Comparison of ENCODE assay signal across 21 cellular contexts in genomic region chr6:118327237-118327636, GRCh38.
A peak's percentile ranks its signal among the peaks of the same experiment; 100 is the strongest.
DNase-seq lines count a peak whose midpoint lies in the region; ATAC-seq, FAIRE-seq and TF ChIP-seq lines count a peak whose summit lies in the region.
"Had no signal": no experiment of that assay in that cellular context is flagged by ENCODE, and none has a peak within 500 bp of the region (broad histone marks: within the 10 kb centered on the region; RNA-seq: fewer than 3 reads in every experiment).

No MANE protein-coding gene starts in this region.

- peaks cover 2% of the 10 kb centered on the region; the same call in 1 of the 2 replicates for H3K23me2 ChIP-seq in H1 (ENCODE audit: low read depth, low read length)

- FAIRE-seq in H1 (lab: Jason Lieb, UNC): no peak

- H3K23ac ChIP-seq in IMR-90 (ENCODE audit: low read depth, low read length) (no peak overlapping the region), H1 (ENCODE audit: insufficient read length) (no peak overlapping the region)

- no peak overlapping the region for H3K4me2 ChIP-seq in IMR-90 (ENCODE audit: low read depth, low read length)
- H3K4me2 ChIP-seq in H1 (ENCODE audit: insufficient read depth in 1 of 2, low read depth in 2 of 2, low read length in 2 of 2): no peak overlapping the region

- H3K14ac ChIP-seq in IMR-90 (replicated peaks; ENCODE audit: low read depth, low read length) (no peak overlapping the region; the same call in 1 of the 2 replicates), H1 (ENCODE audit: insufficient read length) (no peak overlapping the region)

- H3K4me3 ChIP-seq in IMR-90 (ENCODE audit: insufficient read depth, low read depth, low read length) (no peak overlapping the region), H1 (ENCODE audit: extremely low read depth in 1 of 4, insufficient read depth in 2 of 4, low read depth in 3 of 4, low read length in 4 of 4) (no peak overlapping the region), muscle layer of colon (ENCODE audit: low read depth in 1 of 2, low read length in 2 of 2) (no peak overlapping the region), thoracic aorta (no peak overlapping the region)
- H3K4me3 ChIP-seq: Peyer's patch had no signal

- DNase-seq in IMR-90 (no peak), H1 (ENCODE audit: low read depth in 1 of 2, low spot score in 2 of 2) (no peak), thoracic aorta (ENCODE audit: low spot score) (no peak), DMS53 treated with DMSO at 0.1 percent for 48 hours (lab: John Stamatoyannopoulos, UW; ENCODE audit: unreplicated experiment) (no peak), activated gamma-delta T cell treated with Interleukin-2 at 50 U/mL for 16 hours (no peak)
- DNase-seq in activated CD4-positive, alpha-beta T cell treated with anti-CD3 and anti-CD28 coated beads, Interleukin-2, amount 50 U/mL, for 1 hour: no peak
- DNase-seq: 8988T; Calu3; CD8-positive, alpha-beta memory T cell; GDM1; H7; HFFc6; NCI-H1105 treated with DMSO at 0.1 percent for 48 hours; NCI-H2081 treated with DMSO at 0.1 percent for 48 hours; NCI-H2171 treated with DMSO at 0.1 percent for 48 hours; NCI-H524 treated with DMSO at 0.1 percent for 48 hours; NCI-H82; Peyer's patch had no signal

- H4K91ac ChIP-seq in IMR-90 (ENCODE audit: insufficient read depth, low read depth, low read length) (no peak overlapping the region), H1 (replicated peaks; ENCODE audit: insufficient read length, low read length) (no peak overlapping the region)

- H3K9me3 ChIP-seq in IMR-90 (ENCODE audit: control insufficient read depth, insufficient read depth, low read length) (no peaks in the 10 kb centered on the region), H1 (ENCODE audit: insufficient read depth in 2 of 2, low read depth in 1 of 2, low read length in 1 of 2) (no peaks in the 10 kb centered on the region), muscle layer of colon (ENCODE audit: low read length) (no peaks in the 10 kb centered on the region), thoracic aorta (no peaks in the 10 kb centered on the region)
- H3K9me3 ChIP-seq: Peyer's patch had no signal

- BruUV-seq in IMR-90 (replicated peaks; lab: Mats Ljungman, UMichigan): no TSS peak

- intact Hi-C loops in IMR-90 (cut with micrococcal nuclease): no loop called here

- H2BK5ac ChIP-seq in IMR-90 (ENCODE audit: low read depth, low read length, poor library complexity, severe bottlenecking) (no peak overlapping the region), H1 (ENCODE audit: low read depth, low read length) (no peak overlapping the region)

- TF ChIP-seq POLR2A in IMR-90 (IDR thresholded peaks at IDR 0.05; ENCODE audit: low read depth, low read length) (no peak), H1 (IDR thresholded peaks at IDR 0.05; ENCODE audit: control extremely low read depth in 1 of 2, low read depth in 2 of 2, low read length in 2 of 2) (no peak)

- H3K79me2 ChIP-seq in H1 (ENCODE audit: control insufficient read depth in 1 of 2, insufficient read depth in 2 of 2, low read length in 2 of 2): no peaks in the 10 kb centered on the region

- ATAC-seq in IMR-90 (ENCODE audit: low read depth): no peak
- no peak for ATAC-seq in thoracic aorta (ENCODE audit: insufficient number of reproducible peaks, low FRiP score, low read depth)
- no peak for ATAC-seq in HG03342 (IDR thresholded peaks at IDR 0.05; ENCODE audit: unreplicated experiment)

- in situ Hi-C loops in IMR-90 (cut with MboI; ENCODE audit: low sequenced_read_pairs): no loop called here

- CTCF ChIA-PET in IMR-90 (lab: Yijun Ruan, JAX) (no interaction called here), H1 (lab: Charles Lee; ENCODE audit: partially characterized antibody) (interaction anchor here (1.3 kb wide), 1 partner anchor 220 kb away, joined by 3 read pairs; no protein-coding TSS in a partner anchor)

- H2BK12ac ChIP-seq in H1 (ENCODE audit: low read depth, low read length): no peak overlapping the region

- TF ChIP-seq EP300 in H1 (IDR thresholded peaks at IDR 0.05; ENCODE audit: borderline replicate concordance in 1 of 2, low read depth in 2 of 2, low read length in 2 of 2): no peak

- H3K27me3 ChIP-seq in IMR-90 (ENCODE audit: control insufficient read depth, insufficient read depth, low read length) (no peaks in the 10 kb centered on the region), H1 (replicated peaks in 1 of 4; ENCODE audit: control insufficient read depth in 3 of 4, extremely low read depth in 1 of 4, insufficient read depth in 3 of 4, low read length in 3 of 4) (no peaks in the 10 kb centered on the region), muscle layer of colon (ENCODE audit: control insufficient read depth in 1 of 2, insufficient read depth in 2 of 2, low read length in 2 of 2) (no peaks in the 10 kb centered on the region), thoracic aorta (replicated peaks; ENCODE audit: insufficient read depth) (no peaks in the 10 kb centered on the region)
- H3K27me3 ChIP-seq: Peyer's patch had no signal

- H2BK120ac ChIP-seq in IMR-90 (ENCODE audit: low read depth, low read length) (no peak overlapping the region), H1 (replicated peaks; ENCODE audit: low read depth, low read length) (no peak overlapping the region)

- H3K18ac ChIP-seq in IMR-90 (ENCODE audit: low read depth, low read length) (no peak overlapping the region; the same call in 1 of the 2 replicates), H1 (ENCODE audit: extremely low read depth, low read length) (no peak overlapping the region)

- no peak overlapping the region for H2AK9ac ChIP-seq in IMR-90 (replicated peaks; ENCODE audit: low read depth, low read length, poor library complexity)

- no peaks in the 10 kb centered on the region for H3K36me3 ChIP-seq in IMR-90 (ENCODE audit: control insufficient read depth, insufficient read depth, low read length)
- H3K36me3 ChIP-seq in H1 (ENCODE audit: control insufficient read depth in 2 of 4, insufficient read depth in 4 of 4, low read length in 3 of 4): no peaks in the 10 kb centered on the region
- H3K36me3 ChIP-seq in muscle layer of colon (ENCODE audit: insufficient read depth, low read length): no peaks in the 10 kb centered on the region
- H3K36me3 ChIP-seq in thoracic aorta: no peaks in the 10 kb centered on the region
- H3K36me3 ChIP-seq: Peyer's patch had no signal

- H4K8ac ChIP-seq in IMR-90 (ENCODE audit: low read depth in 2 of 2, low read length in 2 of 2): no peak overlapping the region
- H4K8ac ChIP-seq in H1 (ENCODE audit: extremely low read depth, insufficient read depth, low read length): no peak overlapping the region

- H3K4me1 ChIP-seq in IMR-90 (ENCODE audit: control insufficient read depth, insufficient read depth, low read length) (no peaks in the 10 kb centered on the region; the same call in 1 of the 2 replicates), H1 (replicated peaks in 1 of 4; ENCODE audit: control insufficient read depth in 3 of 4, insufficient read depth in 4 of 4, low read length in 3 of 4) (peaks cover 0 to 9% (median 4%) of the 10 kb centered on the region in 4 experiments; a peak in 5 of 7 replicates), muscle layer of colon (ENCODE audit: insufficient read depth, low read length) (peaks cover 38% of the 10 kb centered on the region), thoracic aorta (ENCODE audit: control insufficient read depth in 1 of 2, low read depth in 2 of 2) (peaks cover 17 to 42% of the 10 kb centered on the region in 2 donors)
- H3K4me1 ChIP-seq: Peyer's patch had no signal

- TF ChIP-seq CTCF in IMR-90 (conservative IDR thresholded peaks at IDR 0.05; ENCODE audit: low read depth, low read length) (no peak), H1 (IDR thresholded peaks at IDR 0.05; ENCODE audit: control extremely low read depth in 1 of 3, insufficient read depth in 1 of 3, low read depth in 1 of 3, low read length in 3 of 3) (peak in 1 of 3 experiments; percentile 19; a peak in 1 of 4 replicates), thoracic aorta (IDR thresholded peaks at IDR 0.05) (no peak)

- POLR2A ChIA-PET in IMR-90 (lab: Charles Lee; ENCODE audit: unreplicated experiment): no interaction called here
- POLR2A ChIA-PET in H1 (lab: Charles Lee; ENCODE audit: partially characterized antibody): no interaction called here

- H2AFZ ChIP-seq in IMR-90 (replicated peaks; ENCODE audit: low read length, poor library complexity): no peak overlapping the region
- H2AFZ ChIP-seq in H1 (ENCODE audit: low read length): no peak overlapping the region

- dilution Hi-C loops in IMR-90 (cut with HindIII; ENCODE audit: low sequenced_read_pairs, unreplicated experiment): no loop called here

- H3K9me1 ChIP-seq in IMR-90 (ENCODE audit: insufficient read depth, low read length): no peaks in the 10 kb centered on the region

- H2AK5ac ChIP-seq in IMR-90 (ENCODE audit: low read depth, low read length) (no peak overlapping the region), H1 (ENCODE audit: low read depth, low read length) (0 out of 2 replicates have a peak overlapping the region, but pooled peaks have one; percentile 34)

- no peak overlapping the region for H3K9ac ChIP-seq in IMR-90 (ENCODE audit: low read depth, low read length)
- no peak overlapping the region for H3K9ac ChIP-seq in H1 (replicated peaks in 1 of 4; ENCODE audit: extremely low read depth in 1 of 4, low read depth in 3 of 4, low read length in 3 of 4)
- no peak overlapping the region for H3K9ac ChIP-seq in muscle layer of colon (ENCODE audit: low read length)

- TF ChIP-seq RAD21 in IMR-90 (IDR thresholded peaks at IDR 0.05; ENCODE audit: low read length) (no peak), H1 (IDR thresholded peaks at IDR 0.05 in 1 of 2, conservative IDR thresholded peaks at IDR 0.05 in 1 of 2; ENCODE audit: low read depth in 2 of 2, low read length in 2 of 2) (no peak)

- H4K5ac ChIP-seq in IMR-90 (ENCODE audit: low read depth, low read length): no peak overlapping the region
- no peak overlapping the region for H4K5ac ChIP-seq in H1 (ENCODE audit: insufficient read length, low read depth, low read length)

- H4K20me1 ChIP-seq in IMR-90 (ENCODE audit: insufficient read depth, low read length) (no peaks in the 10 kb centered on the region), H1 (replicated peaks in 1 of 2; ENCODE audit: control insufficient read depth in 1 of 2, insufficient read depth in 2 of 2, low read length in 2 of 2) (no peaks in the 10 kb centered on the region)

- no peak overlapping the region for H3K27ac ChIP-seq in IMR-90 (ENCODE audit: insufficient read depth, low read length)
- no peak overlapping the region for H3K27ac ChIP-seq in H1 (ENCODE audit: low read depth, low read length)
- H3K27ac ChIP-seq in muscle layer of colon (ENCODE audit: low read depth, low read length): peak overlapping the region; percentile 19
- peak overlapping the region; percentile 66 to 70 for H3K27ac ChIP-seq in thoracic aorta
- H3K27ac ChIP-seq: C4-2B had no signal

- H3K4ac ChIP-seq in IMR-90 (ENCODE audit: low read depth, low read length) (no peak overlapping the region), H1 (replicated peaks; ENCODE audit: insufficient read length, low read depth, low read length) (no peak overlapping the region)

- H3K79me1 ChIP-seq in IMR-90 (ENCODE audit: low read depth in 1 of 2, low read length in 2 of 2) (no peaks in the 10 kb centered on the region), H1 (ENCODE audit: low read depth, low read length) (no peaks in the 10 kb centered on the region)

- H3K56ac ChIP-seq in IMR-90 (ENCODE audit: extremely low read depth, insufficient read depth, low read length): no peak overlapping the region
- no peak overlapping the region for H3K56ac ChIP-seq in H1 (replicated peaks; ENCODE audit: insufficient read length, low read depth, low read length)

- H2BK15ac ChIP-seq in IMR-90 (ENCODE audit: low read depth, low read length) (no peak overlapping the region), H1 (ENCODE audit: low read length) (no peak overlapping the region)

- H2BK20ac ChIP-seq in IMR-90 (ENCODE audit: low read depth, low read length) (no peak overlapping the region), H1 (ENCODE audit: low read length) (no peak overlapping the region)

Comparison
In these comparisons a context has a peak if more than half of its experiments do, and no peak if none do; other contexts are left out.
1. H3K27ac ChIP-seq: peak in muscle layer of colon (single experiment) and thoracic aorta (2 of 2); none in IMR-90 (single experiment) and H1 (single experiment).